In genomic region chr2:172228177-172228785, GRCh38 we compare ENCODE assay signal across 19 cellular contexts.
DNase-seq lines count a peak whose midpoint lies in the region; ATAC-seq and TF ChIP-seq lines count a peak whose summit lies in the region.
"Had no signal": no experiment of that assay in that cellular context is flagged by ENCODE, and none has a peak within 500 bp of the region (broad histone marks: within the 10 kb centered on the region; RNA-seq: fewer than 3 reads in every experiment).

No MANE protein-coding gene starts in this region.

- H3K9me2 ChIP-seq in Loucy (replicated peaks; ENCODE audit: low read depth, low read length) = no peaks in the 10 kb centered on the region

- no peaks in the 10 kb centered on the region for H3K36me3 ChIP-seq in Loucy (ENCODE audit: insufficient read depth, low read length)
- no peaks in the 10 kb centered on the region for H3K36me3 ChIP-seq in mammary epithelial cell (ENCODE audit: insufficient read depth, low read length)
- no peaks in the 10 kb centered on the region for H3K36me3 ChIP-seq in suprapubic skin
- no peaks in the 10 kb centered on the region for H3K36me3 ChIP-seq in aorta (ENCODE audit: control insufficient read depth in 1 of 2, insufficient read depth in 2 of 2, low read length in 1 of 2)
- H3K36me3 ChIP-seq: SJCRH30, spleen had no signal

- no peak overlapping the region for H2AFZ ChIP-seq in Loucy (ENCODE audit: low read length)
- peak overlapping the region; percentile 49 for H2AFZ ChIP-seq in mammary epithelial cell (ENCODE audit: low read depth, low read length)

- TF ChIP-seq EP300 in suprapubic skin (IDR thresholded peaks at IDR 0.05) = no peak

- no peak for TF ChIP-seq POLR2A in suprapubic skin (IDR thresholded peaks at IDR 0.05)

- WGBS in mammary epithelial cell (ENCODE audit: low coverage, missing lambda C conversion rate) = 0% methylated on average over 10 of the region's 10 CpGs
- 37% methylated on average over 10 of the region's 10 CpGs for WGBS in suprapubic skin
- WGBS in aorta, 2 donors = 29 to 34% methylated on average over 10 of the region's 10 CpGs

- peak overlapping the region; percentile 89 for H3K27ac ChIP-seq in mammary epithelial cell (ENCODE audit: insufficient read depth, low read depth, low read length)
- peak overlapping the region; percentile 22 for H3K27ac ChIP-seq in layer of hippocampus (ENCODE audit: low read depth, low read length)
- peak overlapping the region; percentile 88 for H3K27ac ChIP-seq in suprapubic skin
- H3K27ac ChIP-seq in aorta (ENCODE audit: low read depth in 1 of 2, low read length in 2 of 2) = no peak overlapping the region
- H3K27ac ChIP-seq: SJCRH30, spleen had no signal

- H3F3A ChIP-seq in Loucy (ENCODE audit: low read depth) = no peaks in the 10 kb centered on the region

- H3K79me2 ChIP-seq in Loucy (ENCODE audit: insufficient read depth, low read length) (no peaks in the 10 kb centered on the region), mammary epithelial cell (ENCODE audit: insufficient read depth, low read length) (no peaks in the 10 kb centered on the region)

- no peaks in the 10 kb centered on the region for H3K9me3 ChIP-seq in Loucy (ENCODE audit: insufficient read depth, low read depth, low read length)
- no peaks in the 10 kb centered on the region for H3K9me3 ChIP-seq in mammary epithelial cell (replicated peaks; ENCODE audit: insufficient read depth, low read length)
- H3K9me3 ChIP-seq in suprapubic skin = no peaks in the 10 kb centered on the region
- no peaks in the 10 kb centered on the region for H3K9me3 ChIP-seq in aorta (ENCODE audit: control insufficient read depth, low read length)
- H3K9me3 ChIP-seq: SJCRH30, spleen had no signal

- H3K9ac ChIP-seq in Loucy (ENCODE audit: low read depth, low read length, poor library complexity, severe bottlenecking) (no peak overlapping the region), mammary epithelial cell (ENCODE audit: insufficient read depth, low read length) (peak overlapping the region; percentile 79)

- intact Hi-C loops in mammary epithelial cell (cut with micrococcal nuclease) (loop anchor here (1.0 to 5.0 kb wide), 2 partner anchors 237 to 416 kb away; no protein-coding TSS in a partner anchor), aorta (cut with DNase I) (no loop called here)

- H3K27me3 ChIP-seq in Loucy (ENCODE audit: insufficient read depth, low read length, poor library complexity, severe bottlenecking) = no peaks in the 10 kb centered on the region
- H3K27me3 ChIP-seq in mammary epithelial cell (ENCODE audit: insufficient read depth, low read length) = no peaks in the 10 kb centered on the region
- no peaks in the 10 kb centered on the region for H3K27me3 ChIP-seq in layer of hippocampus (ENCODE audit: control insufficient read depth, insufficient read depth, low read length)
- no peaks in the 10 kb centered on the region for H3K27me3 ChIP-seq in suprapubic skin
- no peaks in the 10 kb centered on the region for H3K27me3 ChIP-seq in aorta (ENCODE audit: control insufficient read depth in 1 of 2, insufficient read depth in 2 of 2, low read length in 1 of 2)
- H3K27me3 ChIP-seq: SJCRH30 had no signal

- H3K4me3 ChIP-seq in Loucy (ENCODE audit: low read length, poor library complexity, severe bottlenecking) (no peak overlapping the region), mammary epithelial cell (replicated peaks in 1 of 3; ENCODE audit: insufficient read depth in 1 of 3, low read depth in 2 of 3, low read length in 3 of 3) (peak overlapping the region in 2 of 3 experiments; percentile 0 to 24), suprapubic skin (no peak overlapping the region), aorta (ENCODE audit: low read length in 2 of 2) (no peak overlapping the region)
- H3K4me3 ChIP-seq: SJCRH30, spleen had no signal

- no peak for TF ChIP-seq CTCF in Loucy (conservative IDR thresholded peaks at IDR 0.05; ENCODE audit: low read length)
- no peak for TF ChIP-seq CTCF in mammary epithelial cell (conservative IDR thresholded peaks at IDR 0.05 in 1 of 2, IDR thresholded peaks at IDR 0.05 in 1 of 2; ENCODE audit: extremely low read depth in 1 of 2, insufficient read depth in 1 of 2, low read depth in 1 of 2, low read length in 2 of 2)
- no peak for TF ChIP-seq CTCF in suprapubic skin (IDR thresholded peaks at IDR 0.05)

- DNase-seq in mammary epithelial cell (peak; percentile 86), suprapubic skin (ENCODE audit: low spot score in 2 of 2) (no peak), DMS79 treated with DMSO at 0.1 percent for 48 hours (lab: John Stamatoyannopoulos, UW) (no peak), 8988T (no peak), aorta (no peak), NCI-H1417 (lab: John Stamatoyannopoulos, UW) (no peak)
- DNase-seq: activated naive CD4-positive, alpha-beta T cell treated with anti-CD3 and anti-CD28 coated beads for 36 hours; activated T-cell treated with anti-CD3 and anti-CD28 coated beads, Interleukin-2, amount 50 U/mL, for 24 hours; amygdala; MM.1S; NCI-H146; NCI-H2227 treated with DMSO at 0.1 percent for 48 hours; PC-3; SJCRH30; spleen had no signal

- H4K20me1 ChIP-seq in Loucy (ENCODE audit: insufficient read depth, low read length, poor library complexity, severe bottlenecking) (no peaks in the 10 kb centered on the region), mammary epithelial cell (ENCODE audit: insufficient read depth, low read length) (no peaks in the 10 kb centered on the region)

- H3K4me1 ChIP-seq in Loucy (ENCODE audit: insufficient read depth, low read length, poor library complexity, severe bottlenecking) (peaks cover 37% of the 10 kb centered on the region), mammary epithelial cell (ENCODE audit: insufficient read depth, low read length) (peaks cover 66% of the 10 kb centered on the region), suprapubic skin (peaks cover 60% of the 10 kb centered on the region), aorta (ENCODE audit: control insufficient read depth in 1 of 2, insufficient read depth in 2 of 2, low read length in 2 of 2) (no peaks in the 10 kb centered on the region)
- H3K4me1 ChIP-seq: SJCRH30, spleen had no signal

- in situ Hi-C loops in mammary epithelial cell (cut with MboI; ENCODE audit: low sequenced_read_pairs in 2 of 2) = loop anchor here in 1 of 2 donors (10.0 kb wide), 1 partner anchor 53 kb away; no protein-coding TSS in a partner anchor

- TSS peak; percentile 34 for BruUV-seq in mammary epithelial cell (replicated peaks; lab: Mats Ljungman, UMichigan)

- no peak for ATAC-seq in aorta (ENCODE audit: low FRiP score)
- ATAC-seq: activated CD4-positive, CD25-positive, alpha-beta regulatory T cell treated with anti-CD3 and anti-CD28 coated beads, Interleukin-2, amount 50 U/mL, for 24 hours; left lobe of liver; PC-3 had no signal

- CTCF ChIA-PET in mammary epithelial cell (lab: Charles Lee; ENCODE audit: low non-redundant PET) = no interaction called here

- H3K4me2 ChIP-seq in Loucy (ENCODE audit: low read depth, low read length, poor library complexity, severe bottlenecking) (peak overlapping the region; percentile 57), mammary epithelial cell (ENCODE audit: insufficient read depth, low read depth, low read length) (peak overlapping the region; percentile 75)

- dilution Hi-C loops in mammary epithelial cell (cut with HindIII; ENCODE audit: low sequenced_read_pairs) = no loop called here

Comparison
In these comparisons a context has a peak if more than half of its experiments do, and no peak if none do; other contexts are left out.
1. H3K4me3 ChIP-seq: peak in mammary epithelial cell (2 of 3); none in Loucy (single experiment), suprapubic skin (single experiment) and aorta (0 of 2).
2. H3K27ac ChIP-seq: peak in mammary epithelial cell (single experiment), layer of hippocampus (single experiment) and suprapubic skin (single experiment); none in aorta (0 of 2).